In genomic region chr2:44367591-44367990, GRCh38 we compare ENCODE assay signal across 24 cellular contexts.
"Had no signal": no experiment of that assay in that cellular context is flagged by ENCODE, and none has a peak within 500 bp of the region (broad histone marks: within the 10 kb centered on the region; RNA-seq: fewer than 3 reads in every experiment).

No MANE protein-coding gene starts in this region.

- H3K4me3 Mint-ChIP-seq: activated naive CD8-positive, alpha-beta T cell; naive thymus-derived CD8-positive, alpha-beta T cell; neural crest cell; T-helper 17 cell had no signal

- H3K9me3 Mint-ChIP-seq: naive thymus-derived CD8-positive, alpha-beta T cell; neural crest cell had no signal

- H3K27ac Mint-ChIP-seq: activated naive CD8-positive, alpha-beta T cell; naive thymus-derived CD8-positive, alpha-beta T cell; T-helper 17 cell had no signal

- DNase-seq: activated CD4-positive, alpha-beta T cell treated with anti-CD3 and anti-CD28 coated beads for 1 hour; activated CD8-positive, alpha-beta memory T cell treated with anti-CD3 and anti-CD28 coated beads, Interleukin-2, amount 50 U/mL, for 48 hours; amniotic stem cell; brain microvascular endothelial cell; dorsolateral prefrontal cortex; effector memory CD4-positive, alpha-beta T cell; erythroblast; gastrocnemius medialis; glutamatergic neuron; left lung; lower lobe of right lung; mesenchymal stem cell; naive thymus-derived CD8-positive, alpha-beta T cell; nucleus accumbens; pancreas; spleen; stimulated activated naive CD4-positive, alpha-beta T cell treated with Interleukin-2 at 50 U/mL for 16 hours; T-helper 17 cell; T1000; upper lobe of left lung; WERI-Rb-1 had no signal

- ATAC-seq: gastrocnemius medialis; left lung; lower lobe of right lung; naive thymus-derived CD8-positive, alpha-beta T cell; pancreas; SK-N-SH treated with all-trans-retinoic acid at 6 μM for 48 hours; T-helper 17 cell had no signal

- H3K27me3 Mint-ChIP-seq: activated naive CD8-positive, alpha-beta T cell; naive thymus-derived CD8-positive, alpha-beta T cell; T-helper 17 cell had no signal
